ENCODE assay signal across 8 cellular contexts in the genomic region with DNA sequence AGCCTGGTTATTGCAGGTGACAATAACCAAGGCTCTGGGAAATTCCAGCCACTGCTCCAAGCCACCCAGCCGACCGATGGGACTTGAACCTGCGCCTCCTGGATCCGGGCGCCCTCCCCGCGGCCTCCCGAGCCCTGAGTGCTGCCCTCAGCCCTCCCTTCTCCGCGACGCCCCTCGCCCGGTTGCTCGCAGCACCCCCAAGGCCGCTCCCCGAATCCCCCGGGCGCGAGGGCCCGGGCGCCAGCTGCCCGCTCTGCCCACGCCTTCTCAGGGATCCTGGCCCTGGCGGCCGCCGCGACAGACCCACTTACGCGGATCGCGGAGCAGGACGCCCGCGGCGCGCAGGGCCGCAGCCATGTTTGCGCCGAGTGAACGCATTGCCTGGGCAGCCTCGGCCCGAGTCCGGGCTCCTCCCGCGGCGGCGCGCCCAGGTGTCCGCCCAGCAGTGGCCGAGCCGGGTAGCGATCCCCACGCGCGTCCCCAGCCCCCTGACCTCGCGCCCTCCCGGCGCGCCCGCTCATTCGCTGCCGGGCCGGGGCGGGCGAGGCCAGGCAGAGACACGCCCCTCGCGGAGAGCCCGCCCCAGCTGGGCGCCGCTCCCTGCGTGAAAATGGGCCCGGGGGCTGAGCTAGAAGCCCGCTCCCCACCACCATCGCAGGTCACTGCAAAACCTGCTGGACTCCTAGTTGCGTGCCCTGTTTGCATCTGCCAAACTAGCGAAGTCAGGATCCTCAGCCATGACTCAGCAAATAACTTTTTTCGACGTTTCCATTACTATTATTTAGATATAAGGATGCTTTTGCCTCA. TPM values are rescaled to one million over a fixed set of nuclear protein-coding genes. Genes with fewer than 3 reads are reported as not detected.
DNase-seq lines count a peak whose midpoint lies in the region; TF ChIP-seq lines count a peak whose summit lies in the region.

Gene FECH, minus strand, starts transcription at position 460 of the 807 bp plus-strand sequence. Its CDS starts 82 bp downstream, at position 378.

- no peaks in the 10 kb centered on the region for H3K9me3 ChIP-seq in hepatocyte (ENCODE audit: low read depth)

- WGBS in hepatocyte (ENCODE audit: low lambda C conversion rate, missing lambda C conversion rate): 1% methylated on average over 57 of the region's 80 CpGs

- no peaks in the 10 kb centered on the region for H3K36me3 ChIP-seq in hepatocyte (replicated peaks; ENCODE audit: insufficient read depth, low read depth)

- H2AFZ ChIP-seq in hepatocyte: peak within 1 kb of the TSS; percentile 96

- H3K4me3 ChIP-seq in GM12865 (ENCODE audit: low read depth, low read length): peak within 1 kb of the TSS; percentile 49
- peak within 1 kb of the TSS; percentile 78 for H3K4me3 ChIP-seq in astrocyte of the cerebellum (ENCODE audit: low read depth, low read length)
- H3K4me3 ChIP-seq in hepatocyte: peak within 1 kb of the TSS; percentile 59
- peak within 1 kb of the TSS; percentile 63 for H3K4me3 ChIP-seq in retinal pigment epithelial cell (ENCODE audit: low read length)

- H3K27ac ChIP-seq in hepatocyte: peak within 1 kb of the TSS; percentile 90

- H4K20me1 ChIP-seq in hepatocyte (ENCODE audit: insufficient read depth, poor library complexity, severe bottlenecking): no peaks in the 10 kb centered on the region

- in situ Hi-C loops in astrocyte of the cerebellum (cut with HindIII; ENCODE audit: low sequenced_read_pairs): no loop called here

- H3K27me3 ChIP-seq in hepatocyte: no peaks in the 10 kb centered on the region

- peaks cover 9% of the 10 kb centered on the region for H3K4me1 ChIP-seq in hepatocyte (ENCODE audit: insufficient read depth)

- DNase-seq in GM12865 (ENCODE audit: low read depth): peak; percentile 81
- peak; percentile 53 for DNase-seq in HCEC 1CT
- DNase-seq in MV-4-11 (lab: John Stamatoyannopoulos, UW): peak; percentile 52
- peak; percentile 55 for DNase-seq in T-helper 9 cell
- DNase-seq in astrocyte of the cerebellum (ENCODE audit: low read depth): peak; percentile 15
- DNase-seq in hepatocyte (ENCODE audit: low spot score): peak; percentile 82
- peak; percentile 16 for DNase-seq in retinal pigment epithelial cell (ENCODE audit: low read depth)
- DNase-seq in DMS114 treated with DMSO at 0.1 percent for 48 hours (lab: John Stamatoyannopoulos, UW; ENCODE audit: unreplicated experiment): no peak

- peak within 1 kb of the TSS; percentile 91 for H3K4me2 ChIP-seq in hepatocyte

- TF ChIP-seq CTCF in GM12865 (IDR thresholded peaks at IDR 0.05; ENCODE audit: insufficient read depth, low read depth, low read length, missing control alignments) (no peak), astrocyte of the cerebellum (IDR thresholded peaks at IDR 0.05; ENCODE audit: low read depth, low read length, missing control alignments) (no peak), hepatocyte (IDR thresholded peaks at IDR 0.05; ENCODE audit: poor library complexity) (no peak), retinal pigment epithelial cell (conservative IDR thresholded peaks at IDR 0.05; ENCODE audit: low read depth, low read length) (no peak)

- no peaks in the 10 kb centered on the region for H3K79me2 ChIP-seq in hepatocyte

- H3K9me2 ChIP-seq in hepatocyte (replicated peaks; ENCODE audit: insufficient read depth): no peaks in the 10 kb centered on the region

RNA-seq across cellular contexts. Expression of gene FECH, which starts in this region (rescaled TPM):
- total RNA-seq in hepatocyte: 19.3 and 28.1 TPM in 2 replicates
- 14.5 and 17.4 TPM in 2 replicates for polyA plus RNA-seq in hepatocyte
